In the genomic region with DNA sequence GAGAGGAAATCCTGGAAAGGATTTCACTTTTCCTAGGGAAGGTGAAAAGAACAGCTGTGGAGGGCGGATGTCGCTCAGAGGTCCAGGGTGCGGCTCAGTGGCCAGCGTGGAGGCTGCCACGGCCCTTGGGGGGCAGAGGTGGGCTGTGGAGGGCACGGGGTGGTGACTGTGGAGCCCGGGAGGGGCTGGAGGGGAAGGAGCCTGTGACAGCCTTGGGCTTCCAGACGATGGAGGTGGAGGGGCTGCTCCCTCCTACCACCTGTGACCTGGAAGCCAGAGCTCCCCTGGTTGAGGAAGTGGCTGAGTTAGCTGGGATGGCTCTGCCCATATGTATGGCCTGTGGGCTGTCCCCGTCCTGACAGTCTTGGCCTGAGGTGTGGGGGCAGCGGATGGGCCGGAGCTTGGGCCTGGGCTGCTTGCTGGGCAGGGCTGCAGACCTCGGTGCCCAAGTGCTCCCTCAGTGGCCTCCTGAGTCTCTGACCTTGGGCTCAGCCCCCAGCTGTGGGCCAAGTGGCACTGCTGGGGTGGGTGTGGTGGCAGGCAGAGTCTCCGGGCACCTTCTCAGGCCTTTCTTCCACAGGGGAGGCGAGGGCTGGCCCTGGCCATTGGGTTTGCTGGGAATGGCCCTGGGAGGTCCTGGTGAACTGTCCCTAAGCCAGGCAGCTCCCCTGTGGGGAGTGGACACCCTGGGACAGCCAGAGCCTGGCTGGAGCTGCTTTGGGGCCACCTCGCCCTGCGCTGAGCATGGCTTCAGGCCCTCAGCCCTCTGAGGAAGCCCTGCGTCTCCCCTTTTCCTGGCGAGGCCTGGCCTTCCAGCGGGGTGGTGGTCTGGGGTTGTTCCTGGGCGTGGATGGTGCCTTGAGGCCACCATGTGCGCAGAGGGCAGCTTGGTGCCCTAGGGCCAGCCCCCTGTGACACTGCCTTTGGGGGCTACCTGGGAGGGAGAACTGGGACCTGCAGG, we compare ENCODE assay signal across 9 cellular contexts. TPM values are rescaled to one million over a fixed set of nuclear protein-coding genes. Genes with fewer than 3 reads are reported as not detected.
A peak's percentile ranks its signal among the peaks of the same experiment; 100 is the strongest.
DNase-seq lines count a peak whose midpoint lies in the region; ATAC-seq and TF ChIP-seq lines count a peak whose summit lies in the region.
"Had no signal": no experiment of that assay in that cellular context is flagged by ENCODE, and none has a peak within 500 bp of the region (broad histone marks: within the 10 kb centered on the region; RNA-seq: fewer than 3 reads in every experiment).

No MANE protein-coding gene starts in this region.

- intact Hi-C loops in left ventricle myocardium inferior (cut with micrococcal nuclease) (no loop called here), cardiac septum (cut with DNase I) (no loop called here)

- no peak overlapping the region for H3K4me3 Mint-ChIP-seq in nephron progenitor cell

- H3K4me1 ChIP-seq in left ventricle myocardium inferior (peaks cover 91% of the 10 kb centered on the region), ectodermal cell (ENCODE audit: control insufficient read depth, insufficient read depth, low read length) (peaks cover 47% of the 10 kb centered on the region)

- H3K4me3 ChIP-seq in left ventricle myocardium inferior = peak overlapping the region; percentile 89
- peak overlapping the region; percentile 4 for H3K4me3 ChIP-seq in ectodermal cell (ENCODE audit: insufficient read depth, low read depth, low read length)

- peaks cover under 1% of the 10 kb centered on the region for H3K36me3 ChIP-seq in left ventricle myocardium inferior
- no peaks in the 10 kb centered on the region for H3K36me3 ChIP-seq in ectodermal cell (ENCODE audit: control insufficient read depth, insufficient read depth, low read length)

- H3K9me3 Mint-ChIP-seq in nephron progenitor cell = no peaks in the 10 kb centered on the region

- H3K27me3 Mint-ChIP-seq in nephron progenitor cell (ENCODE audit: low read depth, poor library complexity) = no peaks in the 10 kb centered on the region

- no peaks in the 10 kb centered on the region for H3K27me3 ChIP-seq in left ventricle myocardium inferior (ENCODE audit: low read depth)
- no peaks in the 10 kb centered on the region for H3K27me3 ChIP-seq in ectodermal cell (ENCODE audit: control insufficient read depth, insufficient read depth, low read length, poor library complexity, severe bottlenecking)

- H3K27ac ChIP-seq in left ventricle myocardium inferior (replicated peaks) (peak overlapping the region; percentile 98), ectodermal cell (ENCODE audit: insufficient read depth, low read depth, low read length, poor library complexity, severe bottlenecking) (no peak overlapping the region)

- no peak for TF ChIP-seq CTCF in left ventricle myocardium inferior (IDR thresholded peaks at IDR 0.05; ENCODE audit: borderline replicate concordance)
- TF ChIP-seq CTCF in nephron progenitor cell (IDR thresholded peaks at IDR 0.05) = no peak

- 89 to 90% methylated on average over 21 of the region's 21 CpGs for WGBS in ectodermal cell, 2 experiments

- H3K4me1 Mint-ChIP-seq in nephron progenitor cell = peaks cover 50% of the 10 kb centered on the region

- ATAC-seq in GM21423 (IDR thresholded peaks at IDR 0.05; ENCODE audit: unreplicated experiment) (no peak), HG02798 (IDR thresholded peaks at IDR 0.05; ENCODE audit: poor library complexity, unreplicated experiment) (no peak), GM21390 (IDR thresholded peaks at IDR 0.05; ENCODE audit: unreplicated experiment) (no peak)

- DNase-seq in left ventricle myocardium inferior (no peak), cardiac septum (ENCODE audit: low spot score) (no peak), nephron progenitor cell (no peak), GM19240 (ENCODE audit: insufficient read length, low spot score) (no peak)
- DNase-seq: stimulated activated CD4-positive, alpha-beta T cell treated with anti-CD3 and anti-CD28 coated beads, Interleukin-12 subunit alpha, Interleukin-12 subunit beta, amount 100 ng/mL, for 4 hours had no signal

- H3K27ac Mint-ChIP-seq in nephron progenitor cell = peak overlapping the region; percentile 85

- peaks cover 3% of the 10 kb centered on the region for H3K36me3 Mint-ChIP-seq in nephron progenitor cell (ENCODE audit: low read depth)

- H3K9me3 ChIP-seq in left ventricle myocardium inferior (replicated peaks) = no peaks in the 10 kb centered on the region
- no peaks in the 10 kb centered on the region for H3K9me3 ChIP-seq in ectodermal cell (ENCODE audit: control insufficient read depth, low read length)

RNA-seq across cellular contexts. Expression of a gene that starts 3.9 kb away (rescaled TPM):
- 201 TPM for total RNA-seq in left ventricle myocardium inferior
- total RNA-seq in cardiac septum = 162 TPM
- polyA plus RNA-seq in ectodermal cell (2013, experiment 1 of 4) = 143 TPM
- polyA plus RNA-seq in ectodermal cell (2013, experiment 2 of 4) = 145 TPM
- 133 TPM for polyA plus RNA-seq in ectodermal cell (2013, experiment 3 of 4)
- 159 TPM for polyA plus RNA-seq in ectodermal cell (2013, experiment 4 of 4)

RNA-seq across cellular contexts. Expression of a gene that starts 33.4 kb away (rescaled TPM):
- 17.3 TPM for total RNA-seq in left ventricle myocardium inferior
- 16.6 TPM for total RNA-seq in cardiac septum
- 26.2 TPM for polyA plus RNA-seq in ectodermal cell (2013, experiment 1 of 4)
- 28.6 TPM for polyA plus RNA-seq in ectodermal cell (2013, experiment 2 of 4)
- polyA plus RNA-seq in ectodermal cell (2013, experiment 3 of 4) = 16.0 TPM
- polyA plus RNA-seq in ectodermal cell (2013, experiment 4 of 4) = 24.5 TPM
